ENCODE assay signal across 1 cellular context in genomic region chr5:83076742-83077661, GRCh38.
TF ChIP-seq lines count a peak whose summit lies in the region.

A gene with protein sequence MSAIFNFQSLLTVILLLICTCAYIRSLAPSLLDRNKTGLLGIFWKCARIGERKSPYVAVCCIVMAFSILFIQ (minus strand): TSS chr5:83077394. CDS start chr5:83077323, 71 bp downstream.
TSS of gene XRCC4 (plus strand) at chr5:83077547. CDS start at chr5:83104920, 27,373 bp downstream.

TF ChIP-seq in HepG2, 621 proteins besides CTCF, POLR2A, EP300 and RAD21 (continued from another document and continues in another):
- TF ChIP-seq ZNF12 (CRISPR knock-in tag; IDR thresholded peaks at IDR 0.05): no peak
- no peak for TF ChIP-seq ZNF768 (CRISPR knock-in tag; IDR thresholded peaks at IDR 0.05)
- no peak for TF ChIP-seq ZNF207 (IDR thresholded peaks at IDR 0.05; ENCODE audit: borderline replicate concordance)
- TF ChIP-seq MIER2 (CRISPR knock-in tag; IDR thresholded peaks at IDR 0.05): no peak
- TF ChIP-seq SNAI1 (CRISPR knock-in tag; IDR thresholded peaks at IDR 0.05; ENCODE audit: borderline replicate concordance): no peak
- TF ChIP-seq CSRNP2 (CRISPR knock-in tag; conservative IDR thresholded peaks at IDR 0.05; ENCODE audit: low read depth): no peak
- TF ChIP-seq KAT2B (IDR thresholded peaks at IDR 0.05; ENCODE audit: borderline replicate concordance, low read depth, low read length): no peak
- 0 out of 2 replicates have a peak, but pooled peaks have one; percentile 41 for TF ChIP-seq KLF6 (CRISPR knock-in tag; IDR thresholded peaks at IDR 0.05)
- TF ChIP-seq ZNF432 (CRISPR knock-in tag; IDR thresholded peaks at IDR 0.05; ENCODE audit: borderline replicate concordance): no peak
- TF ChIP-seq SAP130 (CRISPR knock-in tag; IDR thresholded peaks at IDR 0.05; ENCODE audit: low read depth): peak; percentile 92
- TF ChIP-seq RFX3 (CRISPR knock-in tag; IDR thresholded peaks at IDR 0.05): no peak
- TF ChIP-seq ZNF343 (CRISPR knock-in tag; IDR thresholded peaks at IDR 0.05): no peak
- TF ChIP-seq, protein P1, sequence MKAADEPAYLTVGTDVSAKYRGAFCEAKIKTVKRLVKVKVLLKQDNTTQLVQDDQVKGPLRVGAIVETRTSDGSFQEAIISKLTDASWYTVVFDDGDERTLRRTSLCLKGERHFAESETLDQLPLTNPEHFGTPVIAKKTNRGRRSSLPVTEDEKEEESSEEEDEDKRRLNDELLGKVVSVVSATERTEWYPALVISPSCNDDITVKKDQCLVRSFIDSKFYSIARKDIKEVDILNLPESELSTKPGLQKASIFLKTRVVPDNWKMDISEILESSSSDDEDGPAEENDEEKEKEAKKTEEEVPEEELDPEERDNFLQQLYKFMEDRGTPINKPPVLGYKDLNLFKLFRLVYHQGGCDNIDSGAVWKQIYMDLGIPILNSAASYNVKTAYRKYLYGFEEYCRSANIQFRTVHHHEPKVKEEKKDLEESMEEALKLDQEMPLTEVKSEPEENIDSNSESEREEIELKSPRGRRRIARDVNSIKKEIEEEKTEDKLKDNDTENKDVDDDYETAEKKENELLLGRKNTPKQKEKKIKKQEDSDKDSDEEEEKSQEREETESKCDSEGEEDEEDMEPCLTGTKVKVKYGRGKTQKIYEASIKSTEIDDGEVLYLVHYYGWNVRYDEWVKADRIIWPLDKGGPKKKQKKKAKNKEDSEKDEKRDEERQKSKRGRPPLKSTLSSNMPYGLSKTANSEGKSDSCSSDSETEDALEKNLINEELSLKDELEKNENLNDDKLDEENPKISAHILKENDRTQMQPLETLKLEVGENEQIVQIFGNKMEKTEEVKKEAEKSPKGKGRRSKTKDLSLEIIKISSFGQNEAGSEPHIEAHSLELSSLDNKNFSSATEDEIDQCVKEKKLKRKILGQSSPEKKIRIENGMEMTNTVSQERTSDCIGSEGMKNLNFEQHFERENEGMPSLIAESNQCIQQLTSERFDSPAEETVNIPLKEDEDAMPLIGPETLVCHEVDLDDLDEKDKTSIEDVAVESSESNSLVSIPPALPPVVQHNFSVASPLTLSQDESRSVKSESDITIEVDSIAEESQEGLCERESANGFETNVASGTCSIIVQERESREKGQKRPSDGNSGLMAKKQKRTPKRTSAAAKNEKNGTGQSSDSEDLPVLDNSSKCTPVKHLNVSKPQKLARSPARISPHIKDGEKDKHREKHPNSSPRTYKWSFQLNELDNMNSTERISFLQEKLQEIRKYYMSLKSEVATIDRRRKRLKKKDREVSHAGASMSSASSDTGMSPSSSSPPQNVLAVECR (CRISPR knock-in tag; IDR thresholded peaks at IDR 0.05; ENCODE audit: borderline replicate concordance): peak; percentile 92
- TF ChIP-seq, protein P2, sequence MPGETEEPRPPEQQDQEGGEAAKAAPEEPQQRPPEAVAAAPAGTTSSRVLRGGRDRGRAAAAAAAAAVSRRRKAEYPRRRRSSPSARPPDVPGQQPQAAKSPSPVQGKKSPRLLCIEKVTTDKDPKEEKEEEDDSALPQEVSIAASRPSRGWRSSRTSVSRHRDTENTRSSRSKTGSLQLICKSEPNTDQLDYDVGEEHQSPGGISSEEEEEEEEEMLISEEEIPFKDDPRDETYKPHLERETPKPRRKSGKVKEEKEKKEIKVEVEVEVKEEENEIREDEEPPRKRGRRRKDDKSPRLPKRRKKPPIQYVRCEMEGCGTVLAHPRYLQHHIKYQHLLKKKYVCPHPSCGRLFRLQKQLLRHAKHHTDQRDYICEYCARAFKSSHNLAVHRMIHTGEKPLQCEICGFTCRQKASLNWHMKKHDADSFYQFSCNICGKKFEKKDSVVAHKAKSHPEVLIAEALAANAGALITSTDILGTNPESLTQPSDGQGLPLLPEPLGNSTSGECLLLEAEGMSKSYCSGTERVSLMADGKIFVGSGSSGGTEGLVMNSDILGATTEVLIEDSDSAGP (CRISPR knock-in tag; IDR thresholded peaks at IDR 0.05; ENCODE audit: borderline replicate concordance): peak; percentile 93; the same call in 1 of the 2 replicates
- TF ChIP-seq, protein P3, sequence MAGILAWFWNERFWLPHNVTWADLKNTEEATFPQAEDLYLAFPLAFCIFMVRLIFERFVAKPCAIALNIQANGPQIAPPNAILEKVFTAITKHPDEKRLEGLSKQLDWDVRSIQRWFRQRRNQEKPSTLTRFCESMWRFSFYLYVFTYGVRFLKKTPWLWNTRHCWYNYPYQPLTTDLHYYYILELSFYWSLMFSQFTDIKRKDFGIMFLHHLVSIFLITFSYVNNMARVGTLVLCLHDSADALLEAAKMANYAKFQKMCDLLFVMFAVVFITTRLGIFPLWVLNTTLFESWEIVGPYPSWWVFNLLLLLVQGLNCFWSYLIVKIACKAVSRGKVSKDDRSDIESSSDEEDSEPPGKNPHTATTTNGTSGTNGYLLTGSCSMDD (CRISPR knock-in tag; IDR thresholded peaks at IDR 0.05): no peak
- TF ChIP-seq, protein P4, sequence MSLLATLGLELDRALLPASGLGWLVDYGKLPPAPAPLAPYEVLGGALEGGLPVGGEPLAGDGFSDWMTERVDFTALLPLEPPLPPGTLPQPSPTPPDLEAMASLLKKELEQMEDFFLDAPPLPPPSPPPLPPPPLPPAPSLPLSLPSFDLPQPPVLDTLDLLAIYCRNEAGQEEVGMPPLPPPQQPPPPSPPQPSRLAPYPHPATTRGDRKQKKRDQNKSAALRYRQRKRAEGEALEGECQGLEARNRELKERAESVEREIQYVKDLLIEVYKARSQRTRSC (CRISPR knock-in tag; IDR thresholded peaks at IDR 0.05; ENCODE audit: low read depth): no peak
- no peak for TF ChIP-seq HIC2 (CRISPR knock-in tag; IDR thresholded peaks at IDR 0.05; ENCODE audit: low read depth)
- 0 out of 2 replicates have a peak, but pooled peaks have one; percentile 39 for TF ChIP-seq ZNF749 (CRISPR knock-in tag; IDR thresholded peaks at IDR 0.05; ENCODE audit: borderline replicate concordance)
- TF ChIP-seq TRAFD1 (CRISPR knock-in tag; IDR thresholded peaks at IDR 0.05; ENCODE audit: borderline replicate concordance): no peak
- TF ChIP-seq JARID2 (CRISPR knock-in tag; IDR thresholded peaks at IDR 0.05; ENCODE audit: insufficient replicate concordance): no peak
- TF ChIP-seq GRHL1 (CRISPR knock-in tag; conservative IDR thresholded peaks at IDR 0.05): no peak
- TF ChIP-seq NR2F6 (IDR thresholded peaks at IDR 0.05): no peak
- TF ChIP-seq NR2F6 (CRISPR knock-in tag; IDR thresholded peaks at IDR 0.05): no peak
- TF ChIP-seq ZNF580 (CRISPR knock-in tag; IDR thresholded peaks at IDR 0.05; ENCODE audit: borderline replicate concordance, low read depth): peak; percentile 16; the same call in 1 of the 2 replicates
- TF ChIP-seq ZNF672 (CRISPR knock-in tag; IDR thresholded peaks at IDR 0.05): no peak
- no peak for TF ChIP-seq CENPX (CRISPR knock-in tag; IDR thresholded peaks at IDR 0.05)
- no peak for TF ChIP-seq ZBTB42 (CRISPR knock-in tag; IDR thresholded peaks at IDR 0.05)
- no peak for TF ChIP-seq ZNF577 (CRISPR knock-in tag; IDR thresholded peaks at IDR 0.05; ENCODE audit: borderline replicate concordance, low read depth)
- TF ChIP-seq, protein P5, sequence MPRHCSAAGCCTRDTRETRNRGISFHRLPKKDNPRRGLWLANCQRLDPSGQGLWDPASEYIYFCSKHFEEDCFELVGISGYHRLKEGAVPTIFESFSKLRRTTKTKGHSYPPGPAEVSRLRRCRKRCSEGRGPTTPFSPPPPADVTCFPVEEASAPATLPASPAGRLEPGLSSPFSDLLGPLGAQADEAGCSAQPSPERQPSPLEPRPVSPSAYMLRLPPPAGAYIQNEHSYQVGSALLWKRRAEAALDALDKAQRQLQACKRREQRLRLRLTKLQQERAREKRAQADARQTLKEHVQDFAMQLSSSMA (CRISPR knock-in tag; IDR thresholded peaks at IDR 0.05): no peak
- no peak for TF ChIP-seq MTA1 (CRISPR knock-in tag; IDR thresholded peaks at IDR 0.05; ENCODE audit: borderline replicate concordance)
- peak; percentile 11; the same call in 1 of the 2 replicates for TF ChIP-seq NR2F2 (IDR thresholded peaks at IDR 0.05; ENCODE audit: borderline replicate concordance, low read depth)
- TF ChIP-seq ARNT2 (CRISPR knock-in tag; IDR thresholded peaks at IDR 0.05; ENCODE audit: low read depth): peak; percentile 47; the same call in 1 of the 2 replicates
- no peak for TF ChIP-seq ZBTB49 (CRISPR knock-in tag; IDR thresholded peaks at IDR 0.05; ENCODE audit: borderline replicate concordance)
- no peak for TF ChIP-seq RELA (CRISPR knock-in tag; IDR thresholded peaks at IDR 0.05)
- 0 out of 2 replicates have a peak, but pooled peaks have one; percentile 51 for TF ChIP-seq SNAPC2 (CRISPR knock-in tag; IDR thresholded peaks at IDR 0.05)
- peak; percentile 63 for TF ChIP-seq CEBPG (CRISPR knock-in tag; IDR thresholded peaks at IDR 0.05)
- no peak for TF ChIP-seq ATM (IDR thresholded peaks at IDR 0.05; ENCODE audit: borderline replicate concordance)
- peak; percentile 70 for TF ChIP-seq AGO2 (optimal IDR thresholded peaks at IDR 0.05; ENCODE audit: low read depth, low read length)
- TF ChIP-seq, protein P6, sequence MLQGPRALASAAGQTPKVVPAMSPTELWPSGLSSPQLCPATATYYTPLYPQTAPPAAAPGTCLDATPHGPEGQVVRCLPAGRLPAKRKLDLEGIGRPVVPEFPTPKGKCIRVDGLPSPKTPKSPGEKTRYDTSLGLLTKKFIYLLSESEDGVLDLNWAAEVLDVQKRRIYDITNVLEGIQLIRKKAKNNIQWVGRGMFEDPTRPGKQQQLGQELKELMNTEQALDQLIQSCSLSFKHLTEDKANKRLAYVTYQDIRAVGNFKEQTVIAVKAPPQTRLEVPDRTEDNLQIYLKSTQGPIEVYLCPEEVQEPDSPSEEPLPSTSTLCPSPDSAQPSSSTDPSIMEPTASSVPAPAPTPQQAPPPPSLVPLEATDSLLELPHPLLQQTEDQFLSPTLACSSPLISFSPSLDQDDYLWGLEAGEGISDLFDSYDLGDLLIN (CRISPR knock-in tag; IDR thresholded peaks at IDR 0.05; ENCODE audit: borderline replicate concordance): no peak
- TF ChIP-seq HHEX (CRISPR knock-in tag; IDR thresholded peaks at IDR 0.05): no peak
- 0 out of 2 replicates have a peak, but pooled peaks have one; percentile 10 for TF ChIP-seq RARA (CRISPR knock-in tag; IDR thresholded peaks at IDR 0.05)
- peak; percentile 92 for TF ChIP-seq ASH2L (IDR thresholded peaks at IDR 0.05; ENCODE audit: insufficient read length, low read depth, low read length)
